Comparison of ENCODE assay signal across 8 cellular contexts in genomic region chr17:67993998-67994361, GRCh38. TPM values are rescaled to one million over a fixed set of nuclear protein-coding genes. Genes with fewer than 3 reads are reported as not detected.
DNase-seq lines count a peak whose midpoint lies in the region; ATAC-seq and TF ChIP-seq lines count a peak whose summit lies in the region.

No MANE protein-coding gene starts in this region.

- POLR2A ChIA-PET in OCI-LY7 (lab: Charles Lee), result interaction anchor here (0.6 to 1.5 kb wide), 3 partner anchors 9 to 188 kb away, joined by 3 to 9 read pairs (median 7); no protein-coding TSS in a partner anchor

- H3K4me3 Mint-ChIP-seq in naive B cell, result peak overlapping the region; percentile 78 to 96 (median 90)

- H3K27ac Mint-ChIP-seq in naive B cell, result peak overlapping the region in 3 of 6 donors; percentile 70 to 91 (median 81)

- peaks cover 5 to 29% (median 20%) of the 10 kb centered on the region in 3 donors for H3K27me3 Mint-ChIP-seq in naive B cell

- peaks cover 65% of the 10 kb centered on the region for H3K27me3 ChIP-seq in BLaER1
- H3K27me3 ChIP-seq in effector memory CD4-positive, alpha-beta T cell (replicated peaks; ENCODE audit: control insufficient read depth, insufficient read depth, low read length, poor library complexity, severe bottlenecking), result no peaks in the 10 kb centered on the region

- H4K20me1 ChIP-seq in BLaER1 (peaks cover 19% of the 10 kb centered on the region), OCI-LY7 (ENCODE audit: insufficient read depth, low read length) (no peaks in the 10 kb centered on the region)

- no peaks in the 10 kb centered on the region for H3K9me3 ChIP-seq in BLaER1
- H3K9me3 ChIP-seq in OCI-LY7 (ENCODE audit: low read length), result no peaks in the 10 kb centered on the region
- no peaks in the 10 kb centered on the region for H3K9me3 ChIP-seq in effector memory CD4-positive, alpha-beta T cell (ENCODE audit: control insufficient read depth, low read length)

- CTCF ChIA-PET in OCI-LY7 (lab: Charles Lee; ENCODE audit: unreplicated experiment), result interaction anchor here (0.7 kb wide), 1 partner anchor 1501 kb away, joined by 3 read pairs; no protein-coding TSS in a partner anchor

- DNase-seq in GM20000 (ENCODE audit: low spot score), result peak; percentile 54
- DNase-seq in OCI-LY7 (ENCODE audit: low spot score), result peak; percentile 56
- no peak for DNase-seq in effector memory CD4-positive, alpha-beta T cell
- DNase-seq in naive B cell, result no peak
- DNase-seq in DMS153 (lab: John Stamatoyannopoulos, UW), result no peak
- DNase-seq in superior temporal gyrus (ENCODE audit: extremely low spot score), result no peak
- DNase-seq in GM03348 (ENCODE audit: low spot score), result no peak

- H3K4me1 ChIP-seq in BLaER1, result peaks cover 22% of the 10 kb centered on the region
- peaks cover 27% of the 10 kb centered on the region for H3K4me1 ChIP-seq in OCI-LY7 (ENCODE audit: insufficient read depth, low read length, poor library complexity, severe bottlenecking)
- H3K4me1 ChIP-seq in effector memory CD4-positive, alpha-beta T cell (ENCODE audit: control insufficient read depth, insufficient read depth, low read length, poor library complexity, severe bottlenecking), result peaks cover 20% of the 10 kb centered on the region

- H3K9ac ChIP-seq in BLaER1, result peak overlapping the region; percentile 80

- TF ChIP-seq CTCF in GM20000 (IDR thresholded peaks at IDR 0.05; ENCODE audit: extremely low read depth, missing control alignments) (no peak), OCI-LY7 (conservative IDR thresholded peaks at IDR 0.05; ENCODE audit: low read length) (no peak)

- ATAC-seq in naive B cell (ENCODE audit: low read depth in 2 of 2), result no peak

- peaks cover 31 to 35% (median 33%) of the 10 kb centered on the region in 3 donors for H3K4me1 Mint-ChIP-seq in naive B cell

- peak overlapping the region; percentile 78 for H3K4me3 ChIP-seq in BLaER1
- peak overlapping the region; percentile 95 for H3K4me3 ChIP-seq in OCI-LY7 (ENCODE audit: low read depth, low read length, poor library complexity, severe bottlenecking)
- peak overlapping the region; percentile 74 for H3K4me3 ChIP-seq in effector memory CD4-positive, alpha-beta T cell (ENCODE audit: insufficient read depth, low read depth, low read length, poor library complexity, severe bottlenecking)

- no peaks in the 10 kb centered on the region for H3K36me3 ChIP-seq in BLaER1
- H3K36me3 ChIP-seq in OCI-LY7 (ENCODE audit: insufficient read depth, low read length), result no peaks in the 10 kb centered on the region; the same call in 1 of the 2 replicates
- no peaks in the 10 kb centered on the region for H3K36me3 ChIP-seq in effector memory CD4-positive, alpha-beta T cell (ENCODE audit: control insufficient read depth, insufficient read depth, low read length)

- peak overlapping the region; percentile 81 for H3K4me2 ChIP-seq in BLaER1
- H3K4me2 ChIP-seq in OCI-LY7 (ENCODE audit: low read length), result peak overlapping the region; percentile 77

- peak overlapping the region; percentile 71 for H3K27ac ChIP-seq in BLaER1
- peak overlapping the region; percentile 88 for H3K27ac ChIP-seq in OCI-LY7 (ENCODE audit: low read depth, low read length, poor library complexity, severe bottlenecking)
- H3K27ac ChIP-seq in effector memory CD4-positive, alpha-beta T cell (ENCODE audit: insufficient read depth, low read length, poor library complexity, severe bottlenecking), result peak overlapping the region; percentile 32

- intact Hi-C loops in OCI-LY7 (cut with micrococcal nuclease; ENCODE audit: unreplicated experiment), result loop anchor here (1.0 to 2.0 kb wide), 3 partner anchors 15 to 297 kb away; partner anchors contain the start of genes ARSG and SLC16A6

- peaks cover 0 to 2% (median 0%) of the 10 kb centered on the region in 7 donors for H3K9me3 Mint-ChIP-seq in naive B cell

- peak overlapping the region; percentile 78 for H2AFZ ChIP-seq in OCI-LY7 (ENCODE audit: low read length)

- no TSS peak for BruUV-seq in OCI-LY7 (replicated peaks; lab: Mats Ljungman, UMichigan)

- no peaks in the 10 kb centered on the region for H3K79me2 ChIP-seq in OCI-LY7 (ENCODE audit: insufficient read depth, low read depth, low read length)

- H3K9me2 ChIP-seq in OCI-LY7 (ENCODE audit: insufficient read depth, low read length), result no peaks in the 10 kb centered on the region

- no peaks in the 10 kb centered on the region for H3K36me3 Mint-ChIP-seq in naive B cell

RNA-seq across cellular contexts. Expression of gene C17orf58, which starts 2.3 kb away (rescaled TPM):
- 17.8 and 19.4 TPM in 2 replicates for total RNA-seq in OCI-LY7 (2014; rRNA removed; shearing (Covaris generic))
- 24.0 and 27.7 TPM in 2 replicates for total RNA-seq in OCI-LY7 (2022)
- polyA plus RNA-seq in naive B cell (ENCODE audit: low read depth in 6 of 6), result 1 to 10 TPM in 3 of 6 donors, under 1 TPM in 2, not detected in 1; 0.43 to 3.0 (median 1.5) TPM

RNA-seq across cellular contexts. Expression of gene KPNA2, which starts 41.6 kb away (rescaled TPM):
- 253 and 397 TPM in 2 replicates for total RNA-seq in OCI-LY7 (2014; rRNA removed; shearing (Covaris generic))
- 394 and 416 TPM in 2 replicates for total RNA-seq in OCI-LY7 (2022)
- polyA plus RNA-seq in naive B cell (ENCODE audit: low read depth in 6 of 6), result 10 to 100 TPM; 24.2 to 59.9 (median 30.2) TPM

Comparison
In these comparisons a context has a peak if more than half of its experiments do, and no peak if none do; other contexts are left out.
1. H3K27ac ChIP-seq: peak in every context shown above with its lines; median percentile 88 in OCI-LY7; 71 in BLaER1; 32 in effector memory CD4-positive, alpha-beta T cell.
2. DNase-seq: peak in GM20000 (single experiment) and OCI-LY7 (single experiment); none in effector memory CD4-positive, alpha-beta T cell (0 of 3), naive B cell (single experiment), DMS153 (single experiment), superior temporal gyrus (single experiment) and GM03348 (single experiment).
3. Peak in every context shown above with its lines, with median percentiles within 50 percentile points of each other: H3K4me3 ChIP-seq.